9 cellular contexts compared by ENCODE assay signal in the genomic region with DNA sequence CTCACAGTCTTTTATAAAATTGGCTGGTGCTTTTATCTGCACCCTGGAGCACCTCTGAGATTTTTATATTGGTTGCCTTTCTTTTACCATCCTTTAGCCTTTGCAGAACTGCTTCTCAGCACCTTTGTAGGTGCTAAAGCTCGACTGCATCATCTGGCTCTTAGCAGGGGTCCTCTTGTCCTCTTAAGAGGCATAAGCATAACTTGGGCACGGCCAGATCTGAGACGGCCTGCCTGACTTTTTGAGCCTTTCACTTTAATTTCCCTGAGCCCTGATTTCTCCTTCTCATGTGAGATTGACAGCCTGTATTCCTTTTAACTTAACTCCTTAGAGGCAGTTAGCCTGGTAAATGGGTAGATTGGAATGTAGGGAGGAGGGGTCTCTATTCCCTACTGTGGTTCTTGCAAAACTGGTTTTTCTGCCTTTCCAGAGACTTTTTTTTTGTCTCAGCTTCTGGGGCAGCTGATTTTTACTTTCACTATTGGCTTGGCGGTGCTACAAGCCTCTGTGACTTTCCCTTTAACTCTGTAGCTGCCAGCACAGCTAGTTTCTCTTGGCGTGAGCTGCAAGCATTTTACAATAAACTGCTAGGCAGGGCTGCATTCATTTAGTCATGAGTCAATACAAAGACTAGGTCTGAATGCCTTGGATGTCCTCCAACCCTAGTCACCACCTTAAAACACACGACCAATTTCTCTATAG. TPM values are rescaled to one million over a fixed set of nuclear protein-coding genes. Genes with fewer than 3 reads are reported as not detected.
A peak's percentile ranks its signal among the peaks of the same experiment; 100 is the strongest.
DNase-seq lines count a peak whose midpoint lies in the region; ATAC-seq and TF ChIP-seq lines count a peak whose summit lies in the region.
"Had no signal": no experiment of that assay in that cellular context is flagged by ENCODE, and none has a peak within 500 bp of the region (broad histone marks: within the 10 kb centered on the region; RNA-seq: fewer than 3 reads in every experiment).

No MANE protein-coding gene starts in this region.

- CTCF ChIA-PET in MCF 10A (lab: Yijun Ruan, JAX): interaction anchor here (0.7 to 0.9 kb wide), 6 partner anchors 9 to 326 kb away, joined by 3 read pairs; no protein-coding TSS in a partner anchor

- intact Hi-C loops in Right ventricle myocardium inferior (cut with DNase I): no loop called here
- intact Hi-C loops in cardiac septum (cut with DNase I): no loop called here
- intact Hi-C loops in MCF 10A (cut with micrococcal nuclease): no loop called here

- peaks cover 14% of the 10 kb centered on the region for H3K9me3 Mint-ChIP-seq in MCF 10A (ENCODE audit: unreplicated experiment)

- no peak for DNase-seq in Right ventricle myocardium inferior (ENCODE audit: missing footprints)
- no peak for DNase-seq in cardiac septum (ENCODE audit: low spot score)
- peak; percentile 60 for DNase-seq in NCI-H526 treated with DMSO at 0.1 percent for 48 hours (lab: John Stamatoyannopoulos, UW)
- peak; percentile 61 for DNase-seq in MCF 10A (ENCODE audit: unreplicated experiment)
- DNase-seq in kidney tubule cell (ENCODE audit: low spot score): peak; percentile 86
- peak; percentile 37 for DNase-seq in superior temporal gyrus (ENCODE audit: extremely low spot score)
- DNase-seq in SK-N-DZ (ENCODE audit: low spot score): no peak

- peak overlapping the region; percentile 60 for H3K4me3 Mint-ChIP-seq in MCF 10A (ENCODE audit: unreplicated experiment)

- H3K4me1 Mint-ChIP-seq in MCF 10A (ENCODE audit: insufficient read depth, unreplicated experiment): peaks cover 13% of the 10 kb centered on the region

- POLR2A ChIA-PET in MCF 10A (lab: Yijun Ruan, JAX): no interaction called here

- BruUV-seq in MCF 10A (replicated peaks; lab: Mats Ljungman, UMichigan): no TSS peak

- ATAC-seq in Right ventricle myocardium inferior (peak; percentile 81), HG02938 (IDR thresholded peaks at IDR 0.05; ENCODE audit: unreplicated experiment) (peak; percentile 61)

- H3K27ac Mint-ChIP-seq in MCF 10A (ENCODE audit: low read depth, unreplicated experiment): peak overlapping the region; percentile 3

- H3K27me3 Mint-ChIP-seq in MCF 10A (ENCODE audit: insufficient read depth, unreplicated experiment): peaks cover 14% of the 10 kb centered on the region

- TF ChIP-seq CTCF in MCF 10A (IDR thresholded peaks at IDR 0.05; ENCODE audit: unreplicated experiment): no peak

- H3K36me3 Mint-ChIP-seq in MCF 10A (ENCODE audit: insufficient read depth, unreplicated experiment): no peaks in the 10 kb centered on the region

RNA-seq across cellular contexts. Expression of gene ZPBP, which starts 24.0 kb away (rescaled TPM):
- total RNA-seq in Right ventricle myocardium inferior: not detected
- total RNA-seq in cardiac septum: not detected
- total RNA-seq in MCF 10A (2022): not detected in 2 replicates
- not detected in 2 replicates for polyA plus RNA-seq in SK-N-DZ (2014; cell fraction: cytosol; rRNA removed)
- polyA plus RNA-seq in SK-N-DZ (2014; cell fraction: nucleus; rRNA removed): not detected in 2 replicates
- total RNA-seq: endothelial cell of umbilical vein had no signal
- polyA plus RNA-seq: endothelial cell of umbilical vein had no signal

Comparison
In these comparisons a context has a peak if more than half of its experiments do, and no peak if none do; other contexts are left out.
1. DNase-seq: peak in NCI-H526 treated with DMSO at 0.1 percent for 48 hours (single experiment), MCF 10A (single experiment), kidney tubule cell (single experiment) and superior temporal gyrus (single experiment); none in Right ventricle myocardium inferior (single experiment), cardiac septum (single experiment) and SK-N-DZ (single experiment).